8 cellular contexts compared by ENCODE assay signal in the genomic region with DNA sequence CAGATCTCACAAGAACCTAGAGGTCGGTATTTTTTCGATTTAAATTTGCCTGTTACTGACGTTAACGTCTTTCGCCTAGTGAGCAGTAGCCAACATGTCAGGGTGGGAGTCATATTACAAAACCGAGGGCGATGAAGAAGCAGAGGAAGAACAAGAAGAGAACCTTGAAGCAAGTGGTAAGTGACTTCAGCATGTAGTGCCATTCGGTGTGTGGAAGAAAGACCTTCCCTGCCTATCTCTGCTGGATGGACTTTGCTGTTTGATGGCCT. TPM values are rescaled to one million over a fixed set of nuclear protein-coding genes. Genes with fewer than 3 reads are reported as not detected.
A peak's percentile ranks its signal among the peaks of the same experiment; 100 is the strongest.
DNase-seq lines count a peak whose midpoint lies in the region; FAIRE-seq and TF ChIP-seq lines count a peak whose summit lies in the region.

No MANE protein-coding gene starts in this region.

- H3K36me3 Mint-ChIP-seq in T-helper 1 cell treated with Interleukin-12 subunit alpha and Interleukin-12 subunit beta and Interleukin-4 antibody, amounts not matched to agents 30 μg/mL and 1 μg/mL, for 36 hours (ENCODE audit: low read depth): peaks cover 17% of the 10 kb centered on the region

- H3K4me3 ChIP-seq in adipocyte (ENCODE audit: low read length) (peak overlapping the region; percentile 98), kidney (ENCODE audit: low read length in 2 of 2) (peak overlapping the region; percentile 86 to 89)

- no peak for FAIRE-seq in kidney (lab: Jason Lieb, UNC)

- H3K9ac ChIP-seq in adipocyte (ENCODE audit: low read length): peak overlapping the region; percentile 97
- H3K9ac ChIP-seq in kidney (ENCODE audit: low read length in 2 of 2): peak overlapping the region; percentile 92 to 94

- peaks cover 33% of the 10 kb centered on the region for H3K4me1 ChIP-seq in adipocyte (ENCODE audit: control insufficient read depth, insufficient read depth, low read length)
- H3K4me1 ChIP-seq in kidney (ENCODE audit: control insufficient read depth in 1 of 2, insufficient read depth in 1 of 2, low read depth in 1 of 2, low read length in 2 of 2): peaks cover 10 to 12% of the 10 kb centered on the region in 2 donors

- no peaks in the 10 kb centered on the region for H3K9me3 ChIP-seq in adipocyte (ENCODE audit: control insufficient read depth, low read length)
- H3K9me3 ChIP-seq in kidney (ENCODE audit: control insufficient read depth in 1 of 2, low read length in 2 of 2): no peaks in the 10 kb centered on the region

- H3K36me3 ChIP-seq in adipocyte (ENCODE audit: control insufficient read depth, insufficient read depth, low read length, severe bottlenecking) (peaks cover 26% of the 10 kb centered on the region), kidney (ENCODE audit: control insufficient read depth in 1 of 2, insufficient read depth in 2 of 2, low read length in 2 of 2) (peaks cover 6 to 17% of the 10 kb centered on the region in 2 donors)

- no peak for DNase-seq in T-helper 1 cell
- no peak for DNase-seq in adipocyte (ENCODE audit: low read depth)
- no peak for DNase-seq in kidney
- DNase-seq in substantia nigra (lab: John Stamatoyannopoulos, UW): no peak
- DNase-seq in DMS79 (lab: John Stamatoyannopoulos, UW): no peak
- no peak for DNase-seq in OCI-M2 (lab: John Stamatoyannopoulos, UW; ENCODE audit: unreplicated experiment)
- DNase-seq in GM10266 (ENCODE audit: extremely low spot score): no peak

- H3K27me3 ChIP-seq in adipocyte (replicated peaks; ENCODE audit: control insufficient read depth, insufficient read depth, low read length): no peaks in the 10 kb centered on the region

- TF ChIP-seq CTCF in kidney (IDR thresholded peaks at IDR 0.05; ENCODE audit: borderline replicate concordance, extremely low read depth, insufficient read depth) (no peak), GM10266 (IDR thresholded peaks at IDR 0.05; ENCODE audit: control insufficient read depth, insufficient read depth, low read depth, missing control alignments) (no peak)

- H3K27ac Mint-ChIP-seq in T-helper 1 cell treated with Interleukin-12 subunit alpha and Interleukin-12 subunit beta and Interleukin-4 antibody, amounts not matched to agents 30 μg/mL and 1 μg/mL, for 36 hours: peak overlapping the region; percentile 94

- peak overlapping the region; percentile 97 for H3K27ac ChIP-seq in kidney (ENCODE audit: low read depth in 2 of 2, low read length in 2 of 2)
- peak overlapping the region; percentile 95 for H3K27ac ChIP-seq in substantia nigra (ENCODE audit: low read depth, low read length, poor library complexity, severe bottlenecking)

- intact Hi-C loops in kidney (cut with DNase I): no loop called here

- no peaks in the 10 kb centered on the region for H3K27me3 Mint-ChIP-seq in T-helper 1 cell treated with Interleukin-12 subunit alpha and Interleukin-12 subunit beta and Interleukin-4 antibody, amounts not matched to agents 30 μg/mL and 1 μg/mL, for 36 hours (ENCODE audit: low read depth)

- peak overlapping the region; percentile 94 for H3K4me3 Mint-ChIP-seq in T-helper 1 cell treated with Interleukin-12 subunit alpha and Interleukin-12 subunit beta and Interleukin-4 antibody, amounts not matched to agents 30 μg/mL and 1 μg/mL, for 36 hours

- H3K9me3 Mint-ChIP-seq in T-helper 1 cell treated with Interleukin-12 subunit alpha and Interleukin-12 subunit beta and Interleukin-4 antibody, amounts not matched to agents 30 μg/mL and 1 μg/mL, for 36 hours: no peaks in the 10 kb centered on the region

- H3K4me1 Mint-ChIP-seq in T-helper 1 cell treated with Interleukin-12 subunit alpha and Interleukin-12 subunit beta and Interleukin-4 antibody, amounts not matched to agents 30 μg/mL and 1 μg/mL, for 36 hours (ENCODE audit: low read depth): peaks cover 34% of the 10 kb centered on the region

RNA-seq across cellular contexts. Expression of a gene that starts 0.8 kb away (rescaled TPM):
- total RNA-seq in kidney: 183 TPM
- 168 TPM for polyA plus RNA-seq in kidney (ENCODE audit: insufficient read depth, low read depth, low replicate concordance)

RNA-seq across cellular contexts. Expression of a gene that starts 1.0 kb away (rescaled TPM):
- total RNA-seq in kidney: 29.1 TPM
- polyA plus RNA-seq in kidney (ENCODE audit: insufficient read depth, low read depth, low replicate concordance): 28.6 TPM

RNA-seq across cellular contexts. Expression of a gene that starts 32.2 kb away (rescaled TPM):
- total RNA-seq in kidney: 36.4 TPM
- 127 TPM for polyA plus RNA-seq in kidney (ENCODE audit: insufficient read depth, low read depth, low replicate concordance)
